12 cellular contexts compared by ENCODE assay signal in the genomic region with DNA sequence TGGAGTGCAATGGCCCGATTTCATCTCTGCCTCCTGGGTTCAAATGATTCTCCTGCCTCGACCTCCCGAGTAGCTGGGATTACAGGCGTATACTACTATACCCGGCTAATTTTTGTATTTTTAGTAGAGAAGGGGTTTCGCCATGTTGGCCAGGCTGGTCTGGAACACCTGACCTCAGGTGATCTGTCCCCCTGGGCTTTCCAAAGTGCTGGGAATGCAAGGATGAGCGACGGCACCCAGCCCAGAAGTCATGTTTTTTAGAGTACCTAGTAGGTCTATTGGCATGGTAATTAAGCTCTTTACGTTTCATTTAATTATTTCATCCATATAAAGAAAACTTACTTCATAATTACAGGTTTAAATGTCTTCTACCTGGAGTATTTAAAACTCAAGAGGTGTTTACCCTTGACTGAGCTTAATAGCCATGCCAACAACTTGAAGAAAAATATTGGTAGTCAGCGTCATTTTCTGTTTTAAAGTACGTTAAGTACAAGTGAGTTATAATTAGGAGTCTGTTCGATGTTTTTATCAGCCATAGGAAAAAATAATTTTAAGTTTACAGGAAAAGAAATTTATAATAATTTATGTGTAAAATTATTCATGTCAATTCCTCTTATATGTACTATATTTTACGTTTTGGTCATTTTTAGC. TPM values are rescaled to one million over a fixed set of nuclear protein-coding genes. Genes with fewer than 3 reads are reported as not detected.
A peak's percentile ranks its signal among the peaks of the same experiment; 100 is the strongest.
DNase-seq lines count a peak whose midpoint lies in the region; ATAC-seq and TF ChIP-seq lines count a peak whose summit lies in the region.
"Had no signal": no experiment of that assay in that cellular context is flagged by ENCODE, and none has a peak within 500 bp of the region (broad histone marks: within the 10 kb centered on the region; RNA-seq: fewer than 3 reads in every experiment).

No MANE protein-coding gene starts in this region.

- DNase-seq in stimulated activated naive CD8-positive, alpha-beta T cell treated with anti-CD3 and anti-CD28 coated beads, Interleukin-15, Interleukin-2, amounts not matched to agents 100 U/mL and 50 U/mL, for 24 hours: no peak
- peak; percentile 49 for DNase-seq in NCI-H69 (lab: John Stamatoyannopoulos, UW)
- no peak for DNase-seq in type B pancreatic cell (ENCODE audit: extremely low spot score, unreplicated experiment)
- no peak for DNase-seq in KG1 (lab: John Stamatoyannopoulos, UW)
- no peak for DNase-seq in NAMALWA (ENCODE audit: low spot score)
- DNase-seq: aorta, left cardiac atrium, NCI-H446, SHP77 treated with DMSO at 0.1 percent for 48 hours had no signal

- no peaks in the 10 kb centered on the region for H3K27me3 Mint-ChIP-seq in stimulated activated naive CD8-positive, alpha-beta T cell treated with anti-CD3 and anti-CD28 coated beads, Interleukin-15, Interleukin-2, amounts not matched to agents 100 ng/mL and 50 ng/mL, for 24 hours
- H3K27me3 Mint-ChIP-seq in brain (peaks cover 18% of the 10 kb centered on the region), type B pancreatic cell (no peaks in the 10 kb centered on the region)

- peaks cover 54% of the 10 kb centered on the region for H3K4me1 Mint-ChIP-seq in stimulated activated naive CD8-positive, alpha-beta T cell treated with anti-CD3 and anti-CD28 coated beads, Interleukin-15, Interleukin-2, amounts not matched to agents 100 ng/mL and 50 ng/mL, for 24 hours (ENCODE audit: low read depth)
- H3K4me1 Mint-ChIP-seq in brain (peaks cover 64% of the 10 kb centered on the region), type B pancreatic cell (ENCODE audit: unreplicated experiment) (peaks cover 7% of the 10 kb centered on the region)

- TF ChIP-seq CTCF in brain (conservative IDR thresholded peaks at IDR 0.05): no peak
- TF ChIP-seq CTCF in type B pancreatic cell (conservative IDR thresholded peaks at IDR 0.05): no peak

- peak overlapping the region; percentile 40 for H3K27ac Mint-ChIP-seq in stimulated activated naive CD8-positive, alpha-beta T cell treated with anti-CD3 and anti-CD28 coated beads, Interleukin-15, Interleukin-2, amounts not matched to agents 100 ng/mL and 50 ng/mL, for 24 hours
- H3K27ac Mint-ChIP-seq in brain (peak overlapping the region in 2 of 5 experiments; percentile 31 to 55), type B pancreatic cell (no peak overlapping the region)

- no peaks in the 10 kb centered on the region for H3K9me3 Mint-ChIP-seq in stimulated activated naive CD8-positive, alpha-beta T cell treated with anti-CD3 and anti-CD28 coated beads, Interleukin-15, Interleukin-2, amounts not matched to agents 100 ng/mL and 50 ng/mL, for 24 hours
- H3K9me3 Mint-ChIP-seq in brain (peaks cover 0 to 7% (median 0%) of the 10 kb centered on the region in 5 experiments), type B pancreatic cell (no peaks in the 10 kb centered on the region)

- peaks cover 61% of the 10 kb centered on the region for H3K36me3 Mint-ChIP-seq in stimulated activated naive CD8-positive, alpha-beta T cell treated with anti-CD3 and anti-CD28 coated beads, Interleukin-15, Interleukin-2, amounts not matched to agents 100 ng/mL and 50 ng/mL, for 24 hours (ENCODE audit: low read depth)
- H3K36me3 Mint-ChIP-seq in brain: peaks cover 53% of the 10 kb centered on the region
- peaks cover 10% of the 10 kb centered on the region for H3K36me3 Mint-ChIP-seq in type B pancreatic cell

- peak overlapping the region; percentile 96 for H3K4me3 Mint-ChIP-seq in stimulated activated naive CD8-positive, alpha-beta T cell treated with anti-CD3 and anti-CD28 coated beads, Interleukin-15, Interleukin-2, amounts not matched to agents 100 ng/mL and 50 ng/mL, for 24 hours
- H3K4me3 Mint-ChIP-seq in brain (peak overlapping the region; percentile 52 to 99 (median 66)), type B pancreatic cell (peak overlapping the region; percentile 74)

- ATAC-seq in stimulated activated naive CD8-positive, alpha-beta T cell treated with anti-CD3 and anti-CD28 coated beads, Interleukin-15, Interleukin-2, amounts not matched to agents 100 U/mL and 50 U/mL, for 24 hours: no peak
- no peak for ATAC-seq in GM19452 (IDR thresholded peaks at IDR 0.05; ENCODE audit: unreplicated experiment)
- ATAC-seq: left cardiac atrium had no signal

RNA-seq across cellular contexts. Expression of a gene that starts 4.0 kb away (rescaled TPM):
- polyA plus RNA-seq in brain (ENCODE audit: insufficient read depth, low read depth, low replicate concordance): 106 TPM
- 115 and 178 TPM in 2 replicates for total RNA-seq in type B pancreatic cell (ENCODE audit: low replicate concordance)
